In the genomic region with DNA sequence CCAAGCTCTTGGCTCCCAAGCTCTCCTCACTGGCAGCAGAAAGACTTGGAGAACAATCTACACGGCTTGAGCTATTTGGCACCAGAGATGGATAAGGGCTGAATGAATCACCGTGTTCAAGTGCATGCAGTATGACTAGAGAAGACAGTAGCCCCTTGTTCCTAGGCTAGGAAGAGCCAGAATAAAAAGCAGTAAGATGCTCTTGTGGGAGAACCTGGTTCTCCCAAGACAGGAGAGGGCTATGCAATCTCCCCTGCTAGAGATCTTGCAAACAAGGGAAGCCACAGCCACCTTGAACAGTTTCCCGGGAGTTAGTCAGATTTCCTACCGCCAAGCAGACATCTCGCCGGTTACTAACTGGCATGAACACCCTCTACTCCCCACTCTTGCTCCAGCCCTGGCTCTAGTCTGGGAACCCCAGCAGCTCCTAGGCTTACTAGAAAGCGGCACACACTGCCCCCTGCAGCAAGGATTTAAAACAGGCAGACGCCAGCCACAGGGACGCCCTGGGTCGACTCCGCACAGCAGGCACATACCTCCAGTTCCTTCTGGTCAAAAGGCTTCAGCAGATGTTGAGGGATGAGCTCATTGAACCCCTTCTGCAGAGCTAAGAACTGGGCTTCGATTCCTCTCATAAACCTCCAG, we compare ENCODE assay signal across 8 cellular contexts.
DNase-seq lines count a peak whose midpoint lies in the region; ATAC-seq, FAIRE-seq and TF ChIP-seq lines count a peak whose summit lies in the region.

No MANE protein-coding gene starts in this region.

- no peak overlapping the region for H3K27ac ChIP-seq in AG04450 (ENCODE audit: low read depth, low read length)
- H3K27ac ChIP-seq in astrocyte (ENCODE audit: low read depth, low read length), result no peak overlapping the region
- H3K27ac ChIP-seq in vagina, result no peak overlapping the region

- H3K4me2 ChIP-seq in astrocyte (ENCODE audit: low read length), result no peak overlapping the region

- no peak for DNase-seq in AG04450 (ENCODE audit: low read depth, low spot score)
- peak; percentile 2 for DNase-seq in HCEC 1CT
- peak; percentile 89 for DNase-seq in astrocyte (ENCODE audit: low read depth)
- DNase-seq in iris pigment epithelial cell (ENCODE audit: low read depth), result peak; percentile 45
- no peak for DNase-seq in immature natural killer cell
- no peak for DNase-seq in vagina (ENCODE audit: extremely low spot score in 2 of 2)

- H3K36me3 Mint-ChIP-seq in astrocyte (ENCODE audit: low read depth, unreplicated experiment) (peaks cover 24% of the 10 kb centered on the region), immature natural killer cell (peaks cover 27 to 53% (median 39%) of the 10 kb centered on the region in 3 donors)

- H3K4me1 Mint-ChIP-seq in astrocyte (ENCODE audit: low read depth, unreplicated experiment), result peaks cover 10% of the 10 kb centered on the region
- no peaks in the 10 kb centered on the region for H3K4me1 Mint-ChIP-seq in immature natural killer cell

- no peak overlapping the region for H3K9ac ChIP-seq in astrocyte (ENCODE audit: low read length)

- CTCF ChIA-PET in AG04450 (lab: Charles Lee), result interaction anchor here (0.5 to 1.6 kb wide), 12 partner anchors 15 to 290 kb away, joined by 3 to 13 read pairs (median 4); no protein-coding TSS in a partner anchor

- H3K9me3 Mint-ChIP-seq in astrocyte (ENCODE audit: unreplicated experiment) (no peaks in the 10 kb centered on the region), immature natural killer cell (no peaks in the 10 kb centered on the region)

- intact Hi-C loops in vagina (cut with DNase I), result loop anchor here (5.0 kb wide), 1 partner anchor 106 kb away; the partner anchor contains the start of gene SMURF1

- H4K20me1 ChIP-seq in astrocyte (ENCODE audit: insufficient read depth, low read length), result peaks cover 68% of the 10 kb centered on the region

- H3K27me3 ChIP-seq in AG04450 (ENCODE audit: control insufficient read depth, insufficient read depth, low read length) (no peaks in the 10 kb centered on the region), astrocyte (ENCODE audit: insufficient read depth, low read length) (no peaks in the 10 kb centered on the region), vagina (no peaks in the 10 kb centered on the region)

- H3K4me3 Mint-ChIP-seq in astrocyte (ENCODE audit: unreplicated experiment) (no peak overlapping the region), immature natural killer cell (no peak overlapping the region)

- no peak overlapping the region for H2AFZ ChIP-seq in astrocyte (ENCODE audit: low read depth, low read length)

- POLR2A ChIA-PET in AG04450 (lab: Yijun Ruan, JAX), result no interaction called here

- peak overlapping the region; percentile 47 for H3K27ac Mint-ChIP-seq in astrocyte (ENCODE audit: unreplicated experiment)
- H3K27ac Mint-ChIP-seq in immature natural killer cell, result no peak overlapping the region

- no peaks in the 10 kb centered on the region for H3K27me3 Mint-ChIP-seq in astrocyte (ENCODE audit: low read depth, unreplicated experiment)
- H3K27me3 Mint-ChIP-seq in immature natural killer cell (ENCODE audit: low read depth in 3 of 3), result peaks cover 0 to 7% (median 2%) of the 10 kb centered on the region in 3 donors

- H3K9me3 ChIP-seq in AG04450 (ENCODE audit: control insufficient read depth, insufficient read depth, low read length) (no peaks in the 10 kb centered on the region; the same call in 1 of the 2 replicates), astrocyte (ENCODE audit: insufficient read depth, low read depth, low read length) (no peaks in the 10 kb centered on the region), vagina (no peaks in the 10 kb centered on the region)

- peaks cover 2% of the 10 kb centered on the region for H3K79me2 ChIP-seq in astrocyte (ENCODE audit: insufficient read depth, low read length)

- no peak for FAIRE-seq in astrocyte (lab: Jason Lieb, UNC)

- TF ChIP-seq CTCF in AG04450 (IDR thresholded peaks at IDR 0.05; ENCODE audit: low read depth, low read length), result peak; percentile 34
- TF ChIP-seq CTCF in astrocyte (IDR thresholded peaks at IDR 0.05; ENCODE audit: insufficient read depth, low read depth, low read length), result peak; percentile 48
- TF ChIP-seq CTCF in vagina (IDR thresholded peaks at IDR 0.05), result no peak

- no peak for TF ChIP-seq POLR2A in vagina (IDR thresholded peaks at IDR 0.05)

- H3K36me3 ChIP-seq in astrocyte (ENCODE audit: insufficient read depth, low read length), result peaks cover 57% of the 10 kb centered on the region
- peaks cover 0 to 89% of the 10 kb centered on the region in 2 donors for H3K36me3 ChIP-seq in vagina

- no peak for ATAC-seq in GM21786 (IDR thresholded peaks at IDR 0.05; ENCODE audit: unreplicated experiment)
- ATAC-seq in HG02938 (IDR thresholded peaks at IDR 0.05; ENCODE audit: unreplicated experiment), result no peak

- H3K4me1 ChIP-seq in astrocyte (ENCODE audit: insufficient read depth, low read length), result peaks cover 10% of the 10 kb centered on the region
- peaks cover 10% of the 10 kb centered on the region for H3K4me1 ChIP-seq in vagina

- H3K4me3 ChIP-seq in AG04450 (ENCODE audit: low read depth, low read length) (no peak overlapping the region), astrocyte (ENCODE audit: insufficient read depth, low read depth, low read length) (no peak overlapping the region), vagina (no peak overlapping the region)

Comparison
In these comparisons a context has a peak if more than half of its experiments do, and no peak if none do; other contexts are left out.
1. DNase-seq: peak in HCEC 1CT (single experiment), astrocyte (single experiment) and iris pigment epithelial cell (single experiment); none in AG04450 (single experiment), immature natural killer cell (0 of 3) and vagina (0 of 2).
2. CTCF ChIP-seq: peak in AG04450 (single experiment) and astrocyte (single experiment); none in vagina (0 of 3).